Comparison of ENCODE assay signal across 8 cellular contexts in genomic region chr13:29594710-29595379, GRCh38. TPM values are rescaled to one million over a fixed set of nuclear protein-coding genes. Genes with fewer than 3 reads are reported as not detected.
DNase-seq lines count a peak whose midpoint lies in the region; ATAC-seq and TF ChIP-seq lines count a peak whose summit lies in the region.

No MANE protein-coding gene starts in this region.

- no peak for TF ChIP-seq CTCF in GM13976 (IDR thresholded peaks at IDR 0.05; ENCODE audit: borderline replicate concordance, control extremely low read depth, extremely low read depth, insufficient read depth, missing control alignments)
- TF ChIP-seq CTCF in colonic mucosa (IDR thresholded peaks at IDR 0.05), result no peak
- TF ChIP-seq CTCF in right lobe of liver (IDR thresholded peaks at IDR 0.05), result no peak

- DNase-seq in GM13976 (ENCODE audit: low spot score) (peak; percentile 81), H4 (ENCODE audit: low spot score) (peak; percentile 19), M059J (ENCODE audit: low read depth) (peak; percentile 53), colonic mucosa (peak; percentile 51), right lobe of liver (peak in 2 of 3 donors; percentile 66 to 67), mesenteric fat pad (ENCODE audit: low spot score) (no peak)
- peak; percentile 90 for DNase-seq in activated CD4-positive, alpha-beta T cell treated with anti-CD3 and anti-CD28 coated beads, Interleukin-2, amount 10 ng/mL, durations not matched to agents 24 days and 14 days
- DNase-seq in stimulated activated CD4-positive, alpha-beta T cell treated with anti-CD3 and anti-CD28 coated beads, TNF-alpha, amount 100 ng/mL, for 4 hours (ENCODE audit: low read depth in 3 of 3), result peak; percentile 56 to 71 (median 60)

- no peaks in the 10 kb centered on the region for H3K9me3 Mint-ChIP-seq in activated CD4-positive, alpha-beta T cell treated with anti-CD3 and anti-CD28 coated beads, Interleukin-2, amount 10 ng/mL, durations not matched to agents 24 days and 14 days

- peaks cover 45% of the 10 kb centered on the region for H3K4me1 Mint-ChIP-seq in activated CD4-positive, alpha-beta T cell treated with anti-CD3 and anti-CD28 coated beads, Interleukin-2, amount 10 ng/mL, durations not matched to agents 24 days and 14 days

- peak overlapping the region; percentile 97 for H3K27ac Mint-ChIP-seq in activated CD4-positive, alpha-beta T cell treated with anti-CD3 and anti-CD28 coated beads, Interleukin-2, amount 10 ng/mL, durations not matched to agents 24 days and 14 days

- peak; percentile 38 to 58 (median 52) for ATAC-seq in right lobe of liver

- peak overlapping the region; percentile 86 to 89 for H3K9ac ChIP-seq in colonic mucosa (ENCODE audit: low read depth in 2 of 2, low read length in 2 of 2)

- H3K4me1 ChIP-seq in colonic mucosa, result no peaks in the 10 kb centered on the region
- H3K4me1 ChIP-seq in right lobe of liver, result peaks cover 0 to 4% (median 0%) of the 10 kb centered on the region in 4 donors

- 0% methylated on average over 5 of the region's 75 CpGs for WGBS in right lobe of liver (ENCODE audit: insufficient coverage, low coverage, low lambda C conversion rate, missing lambda C conversion rate)

- H3K27ac ChIP-seq in colonic mucosa (peak overlapping the region; percentile 89), right lobe of liver (peak overlapping the region; percentile 26 to 73 (median 47))

- H3K27me3 ChIP-seq in colonic mucosa (no peaks in the 10 kb centered on the region), right lobe of liver (no peaks in the 10 kb centered on the region)

- in situ Hi-C loops in GM13976 (cut with MboI; ENCODE audit: low sequenced_read_pairs, unreplicated experiment), result no loop called here

- intact Hi-C loops in activated CD4-positive, alpha-beta T cell treated with anti-CD3 and anti-CD28 coated beads, Interleukin-2, amount 10 ng/mL, durations not matched to agents 24 days and 14 days (cut with micrococcal nuclease), result loop anchor here (2.0 to 10.0 kb wide), 7 partner anchors 53 to 1610 kb away; partner anchors contain the start of genes HMGB1, UBL3 and USPL1
- intact Hi-C loops in colonic mucosa (cut with DNase I), result no loop called here
- intact Hi-C loops in right lobe of liver (cut with DNase I), result no loop called here

- no peaks in the 10 kb centered on the region for H3K36me3 ChIP-seq in colonic mucosa
- no peaks in the 10 kb centered on the region for H3K36me3 ChIP-seq in right lobe of liver

- H3K9me3 ChIP-seq in colonic mucosa (no peaks in the 10 kb centered on the region), right lobe of liver (no peaks in the 10 kb centered on the region)

- H3K4me3 ChIP-seq in colonic mucosa (peak overlapping the region; percentile 92), right lobe of liver (peak overlapping the region; percentile 60 to 78 (median 75))

- TF ChIP-seq POLR2A in right lobe of liver (IDR thresholded peaks at IDR 0.05), result peak; percentile 11

- peaks cover 27% of the 10 kb centered on the region for H3K36me3 Mint-ChIP-seq in activated CD4-positive, alpha-beta T cell treated with anti-CD3 and anti-CD28 coated beads, Interleukin-2, amount 10 ng/mL, durations not matched to agents 24 days and 14 days (ENCODE audit: low read depth)

- peak overlapping the region; percentile 95 for H3K4me3 Mint-ChIP-seq in activated CD4-positive, alpha-beta T cell treated with anti-CD3 and anti-CD28 coated beads, Interleukin-2, amount 10 ng/mL, durations not matched to agents 24 days and 14 days

- peaks cover 3% of the 10 kb centered on the region for H3K27me3 Mint-ChIP-seq in activated CD4-positive, alpha-beta T cell treated with anti-CD3 and anti-CD28 coated beads, Interleukin-2, amount 10 ng/mL, durations not matched to agents 24 days and 14 days

RNA-seq across cellular contexts. Expression of gene SLC7A1, which starts 0.6 kb away (rescaled TPM):
- 8.6 and 13.4 TPM in 2 replicates for total RNA-seq in H4 (2014; rRNA removed; shearing (Covaris generic))
- 9.3 and 15.9 TPM in 2 replicates for total RNA-seq in M059J (2014; rRNA removed; shearing (Covaris generic))
- 137 and 138 TPM in 2 replicates for total RNA-seq in activated CD4-positive, alpha-beta T cell treated with anti-CD3 and anti-CD28 coated beads, Interleukin-2, amount 10 ng/mL, durations not matched to agents 24 days and 14 days
- total RNA-seq in colonic mucosa (10 to 100 TPM; 52.4 to 62.8 TPM), right lobe of liver (1 to 10 TPM in 5 of 6 experiments, under 1 TPM in 1; 0.70 to 6.5 (median 3.7) TPM), mesenteric fat pad (31.9 TPM)
